In genomic region chr12:85155791-85156190, GRCh38 we compare ENCODE assay signal across 8 cellular contexts.
A peak's percentile ranks its signal among the peaks of the same experiment; 100 is the strongest.
DNase-seq lines count a peak whose midpoint lies in the region; TF ChIP-seq lines count a peak whose summit lies in the region.

No MANE protein-coding gene starts in this region.

- no peaks in the 10 kb centered on the region for H3K27me3 ChIP-seq in mesenchymal stem cell (ENCODE audit: control insufficient read depth in 1 of 2, insufficient read depth in 1 of 2, low read length in 2 of 2)

- H3K23ac ChIP-seq in mesenchymal stem cell (ENCODE audit: low read length in 2 of 2), result no peak overlapping the region

- no peak overlapping the region for H3K18ac ChIP-seq in mesenchymal stem cell (ENCODE audit: low read depth in 1 of 2, low read length in 2 of 2)

- H3K79me1 ChIP-seq in mesenchymal stem cell (replicated peaks; ENCODE audit: low read length, poor library complexity, severe bottlenecking), result no peaks in the 10 kb centered on the region

- no peak overlapping the region for H2BK5ac ChIP-seq in mesenchymal stem cell (ENCODE audit: low read depth, low read length, poor library complexity, severe bottlenecking)

- no CpG with 5 or more reads among the region's 2 CpGs for WGBS in mesenchymal stem cell

- DNase-seq in EL, result peak; percentile 1
- DNase-seq in NCI-H1436 treated with DMSO at 0.1 percent for 48 hours (lab: John Stamatoyannopoulos, UW), result peak; percentile 17
- DNase-seq in mesenchymal stem cell, result peak; percentile 43
- no peak for DNase-seq in AG20443 (ENCODE audit: low spot score)
- DNase-seq in SKM-1 treated with dmso at 0.1 percent for 144 hours (lab: John Stamatoyannopoulos, UW; ENCODE audit: unreplicated experiment), result no peak
- no peak for DNase-seq in substantia nigra (lab: John Stamatoyannopoulos, UW)
- no peak for DNase-seq in NCI-H1048 (lab: John Stamatoyannopoulos, UW)

- no peak overlapping the region for H3K14ac ChIP-seq in mesenchymal stem cell (ENCODE audit: low read length in 2 of 2)

- no peak overlapping the region for H2AFZ ChIP-seq in mesenchymal stem cell (ENCODE audit: low read depth, low read length)

- H3K27ac ChIP-seq in VCaP (no peak overlapping the region), mesenchymal stem cell (ENCODE audit: low read length, poor library complexity, severe bottlenecking) (no peak overlapping the region), substantia nigra (ENCODE audit: low read depth, low read length, poor library complexity, severe bottlenecking) (no peak overlapping the region)

- H3K9ac ChIP-seq in mesenchymal stem cell (ENCODE audit: low read length), result peak overlapping the region; percentile 2

- H2BK12ac ChIP-seq in mesenchymal stem cell (ENCODE audit: low read length in 2 of 2), result no peak overlapping the region

- no peaks in the 10 kb centered on the region for H3K4me1 ChIP-seq in mesenchymal stem cell (ENCODE audit: control insufficient read depth, insufficient read depth, low read depth, low read length)

- H4K91ac ChIP-seq in mesenchymal stem cell (ENCODE audit: low read length), result no peak overlapping the region

- peak; percentile 55 for TF ChIP-seq CTCF in VCaP (conservative IDR thresholded peaks at IDR 0.05)

- no peak overlapping the region for H3K4me2 ChIP-seq in mesenchymal stem cell (ENCODE audit: low read length, poor library complexity, severe bottlenecking)

- no peaks in the 10 kb centered on the region for H3K36me3 ChIP-seq in mesenchymal stem cell (ENCODE audit: control insufficient read depth in 1 of 2, insufficient read depth in 2 of 2, low read depth in 1 of 2, low read length in 2 of 2)

- no peaks in the 10 kb centered on the region for H3K9me3 ChIP-seq in mesenchymal stem cell (ENCODE audit: control insufficient read depth, low read length)

- no peak overlapping the region for H2BK15ac ChIP-seq in mesenchymal stem cell (ENCODE audit: low read depth, poor library complexity, severe bottlenecking)

- no peak overlapping the region for H3K4ac ChIP-seq in mesenchymal stem cell (ENCODE audit: low read depth in 1 of 2, low read length in 2 of 2)

- no peak overlapping the region for H2BK120ac ChIP-seq in mesenchymal stem cell (ENCODE audit: low read depth, low read length)

- H2AK5ac ChIP-seq in mesenchymal stem cell (ENCODE audit: low read length, severe bottlenecking), result no peak overlapping the region

- H4K8ac ChIP-seq in mesenchymal stem cell (ENCODE audit: low read length), result no peak overlapping the region

- no peak overlapping the region for H3K4me3 ChIP-seq in mesenchymal stem cell (ENCODE audit: insufficient read depth in 1 of 2, low read depth in 1 of 2, low read length in 2 of 2)

Comparison
In these comparisons a context has a peak if more than half of its experiments do, and no peak if none do; other contexts are left out.
1. DNase-seq: peak in EL (single experiment), NCI-H1436 treated with DMSO at 0.1 percent for 48 hours (single experiment) and mesenchymal stem cell (single experiment); none in AG20443 (single experiment), SKM-1 treated with dmso at 0.1 percent for 144 hours (single experiment), substantia nigra (0 of 49) and NCI-H1048 (single experiment).